8 cellular contexts compared by ENCODE assay signal in the genomic region with DNA sequence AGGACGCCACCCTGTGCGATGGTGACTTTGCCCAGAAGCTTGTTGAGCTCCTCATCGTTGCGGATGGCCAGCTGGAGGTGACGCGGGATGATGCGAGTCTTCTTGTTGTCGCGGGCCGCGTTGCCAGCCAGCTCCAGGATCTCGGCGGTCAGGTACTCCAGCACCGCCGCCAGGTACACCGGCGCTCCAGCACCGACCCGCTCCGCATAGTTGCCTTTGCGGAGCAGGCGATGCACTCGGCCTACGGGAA.
DNase-seq lines count a peak whose midpoint lies in the region; ATAC-seq and TF ChIP-seq lines count a peak whose summit lies in the region.
"Not testable (repeated sequence)": the region's sequence is repeated elsewhere in the genome, so short reads cannot be mapped to it uniquely, and the experiment has no call there.

No MANE protein-coding gene starts in this region.

- H3K4me1 ChIP-seq in A673 (ENCODE audit: insufficient read depth, low read length, poor library complexity, severe bottlenecking) (peaks cover 18% of the 10 kb centered on the region), PC-3 (ENCODE audit: insufficient read depth, low read length) (peaks cover 34% of the 10 kb centered on the region)
- not testable (repeated sequence) for H3K4me1 ChIP-seq in fibroblast of lung (ENCODE audit: control insufficient read depth, extremely low read depth, insufficient read depth, low read length); lung (ENCODE audit: control insufficient read depth in 2 of 2, insufficient read depth in 2 of 2, low read length in 2 of 2); gastrocnemius medialis

- H3K4me3 Mint-ChIP-seq in activated naive CD8-positive, alpha-beta T cell treated with anti-CD3 and anti-CD28 coated beads, Interleukin-2, amount 10 ng/mL, durations not matched to agents 7 days and 5 days, result peak overlapping the region; percentile 96

- in situ Hi-C loops in gastrocnemius medialis (cut with MboI; ENCODE audit: low sequenced_read_pairs in 4 of 4), result loop anchor here in 1 of 4 donors (25.0 kb wide), 1 partner anchor 1627 kb away; a partner anchor contains a TSS

- CTCF ChIA-PET in A673 (lab: Charles Lee); PC-3 (lab: Charles Lee): not testable (repeated sequence)

- H3K27ac ChIP-seq in A673 (ENCODE audit: low read depth, low read length, poor library complexity, severe bottlenecking) (peak overlapping the region; percentile 79), PC-3 (ENCODE audit: low read length) (peak overlapping the region; percentile 62), fibroblast of lung (ENCODE audit: insufficient read depth, low read length) (peak overlapping the region; percentile 84)
- H3K27ac ChIP-seq in lung (ENCODE audit: low read depth in 1 of 2, low read length in 1 of 2); gastrocnemius medialis: not testable (repeated sequence)

- H3K4me3 ChIP-seq in A673 (ENCODE audit: low read depth, low read length, poor library complexity, severe bottlenecking) (peak overlapping the region; percentile 44), PC-3 (ENCODE audit: low read length) (peak overlapping the region; percentile 76), fibroblast of lung (replicated peaks in 1 of 4; ENCODE audit: control extremely low read depth in 1 of 4, insufficient read depth in 1 of 4, low read depth in 3 of 4, low read length in 4 of 4) (peak overlapping the region; percentile 26 to 60 (median 51)), gastrocnemius medialis (peak overlapping the region in 3 of 4 donors; percentile 33 to 46 (median 40))
- H3K4me3 ChIP-seq in lung, result not testable (repeated sequence)

- peak overlapping the region; percentile 76 for H3K9ac ChIP-seq in PC-3 (ENCODE audit: low read length)
- H3K9ac ChIP-seq in fibroblast of lung (ENCODE audit: insufficient read depth, low read length), result not testable (repeated sequence)

- H4K20me1 ChIP-seq in PC-3 (ENCODE audit: low read length), result peaks cover 11% of the 10 kb centered on the region; the same call in 1 of the 2 replicates
- H4K20me1 ChIP-seq in fibroblast of lung (ENCODE audit: control insufficient read depth, extremely low read depth, insufficient read depth, low read length), result not testable (repeated sequence)

- POLR2A ChIA-PET in A673 (lab: Charles Lee; ENCODE audit: low non-redundant PET) (interaction anchor here (0.9 to 1.4 kb wide), 4 partner anchors 52 to 79 kb away, joined by 8 to 25 read pairs (median 10); a partner anchor contains a TSS), PC-3 (lab: Charles Lee; ENCODE audit: unreplicated experiment) (interaction anchor here (0.6 to 1.4 kb wide), 6 partner anchors 24 to 1504 kb away, joined by 3 to 15 read pairs (median 8); a partner anchor contains a TSS)
- POLR2A ChIA-PET in activated naive CD8-positive, alpha-beta T cell treated with anti-CD3 and anti-CD28 coated beads, Interleukin-2, amount 10 ng/mL, durations not matched to agents 7 days and 5 days (lab: Charles Lee), result interaction anchor here (0.6 to 11.1 kb wide), 26 partner anchors 9 to 1792 kb away, joined by 3 to 925 read pairs (median 8); a partner anchor contains a TSS

- H3K9me2 ChIP-seq in PC-3 (replicated peaks; ENCODE audit: low read length), result not testable (repeated sequence)

- not testable (repeated sequence) for H3K9me3 Mint-ChIP-seq in activated naive CD8-positive, alpha-beta T cell treated with anti-CD3 and anti-CD28 coated beads, Interleukin-2, amount 10 ng/mL, durations not matched to agents 7 days and 5 days

- H3K9me3 ChIP-seq in A673 (ENCODE audit: low read depth, low read length, poor library complexity, severe bottlenecking); PC-3 (ENCODE audit: low read length); fibroblast of lung (ENCODE audit: control insufficient read depth, insufficient read depth, low read depth, low read length); lung (ENCODE audit: control insufficient read depth in 2 of 2, insufficient read depth in 1 of 2, low read length in 1 of 2); gastrocnemius medialis: not testable (repeated sequence)

- not testable (repeated sequence) for DNase-seq in A673 (ENCODE audit: low spot score); PC-3; activated naive CD8-positive, alpha-beta T cell treated with anti-CD3 and anti-CD28 coated beads, Interleukin-2, amount 10 ng/mL, durations not matched to agents 7 days and 5 days; fibroblast of lung (ENCODE audit: low read depth in 2 of 2); lung (ENCODE audit: low spot score); gastrocnemius medialis

- H3K27ac Mint-ChIP-seq in activated naive CD8-positive, alpha-beta T cell treated with anti-CD3 and anti-CD28 coated beads, Interleukin-2, amount 10 ng/mL, durations not matched to agents 7 days and 5 days, result peak overlapping the region; percentile 100

- TF ChIP-seq CTCF in A673 (conservative IDR thresholded peaks at IDR 0.05; ENCODE audit: low read depth, low read length); PC-3 (conservative IDR thresholded peaks at IDR 0.05; ENCODE audit: low read depth, low read length); fibroblast of lung (conservative IDR thresholded peaks at IDR 0.05 in 1 of 2, IDR thresholded peaks at IDR 0.05 in 1 of 2; ENCODE audit: low read depth in 1 of 2, low read length in 2 of 2); lung (IDR thresholded peaks at IDR 0.05; ENCODE audit: control extremely low read depth, extremely low read depth); gastrocnemius medialis (IDR thresholded peaks at IDR 0.05 in 4 of 5, conservative IDR thresholded peaks at IDR 0.05 in 1 of 5): not testable (repeated sequence)

- TF ChIP-seq POLR2A in gastrocnemius medialis (IDR thresholded peaks at IDR 0.05), result not testable (repeated sequence)

- TSS peak; percentile 97 for BruUV-seq in A673 (replicated peaks; lab: Mats Ljungman, UMichigan)
- TSS peak; percentile 93 for BruUV-seq in PC-3 (replicated peaks; lab: Mats Ljungman, UMichigan)

- intact Hi-C loops in A673 (cut with micrococcal nuclease; ENCODE audit: unreplicated experiment), result loop anchor here (5.0 to 10.0 kb wide), 2 partner anchors 78 to 1770 kb away; a partner anchor contains a TSS
- intact Hi-C loops in PC-3 (cut with micrococcal nuclease), result loop anchor here (1.0 to 5.0 kb wide), 4 partner anchors 23 to 1617 kb away; a partner anchor contains a TSS
- intact Hi-C loops in gastrocnemius medialis (cut with DNase I; ENCODE audit: low total_unique reads), result loop anchor here (5.0 to 10.0 kb wide), 2 partner anchors 1652 to 1780 kb away; a partner anchor contains a TSS

- peaks cover 22% of the 10 kb centered on the region for H3K79me2 ChIP-seq in PC-3 (ENCODE audit: low read length)
- not testable (repeated sequence) for H3K79me2 ChIP-seq in fibroblast of lung (ENCODE audit: control insufficient read depth, insufficient read depth, low read length)

- peaks cover 46% of the 10 kb centered on the region for H3K4me1 Mint-ChIP-seq in activated naive CD8-positive, alpha-beta T cell treated with anti-CD3 and anti-CD28 coated beads, Interleukin-2, amount 10 ng/mL, durations not matched to agents 7 days and 5 days

- not testable (repeated sequence) for H2AFZ ChIP-seq in PC-3 (ENCODE audit: low read length)
- peak overlapping the region; percentile 69 for H2AFZ ChIP-seq in fibroblast of lung (ENCODE audit: low read length)

- ATAC-seq in GM18907 (IDR thresholded peaks at IDR 0.05; ENCODE audit: unreplicated experiment) (peak; percentile 12), HG02852 (IDR thresholded peaks at IDR 0.05; ENCODE audit: unreplicated experiment) (peak; percentile 34), PC-3 (peak; percentile 4), lung (ENCODE audit: insufficient read depth, low FRiP score) (peak; percentile 41)
- peak; percentile 3 for ATAC-seq in activated naive CD8-positive, alpha-beta T cell treated with anti-CD3 and anti-CD28 coated beads, Interleukin-2, amount 10 ng/mL, durations not matched to agents 7 days and 5 days (ENCODE audit: low read depth)
- ATAC-seq in gastrocnemius medialis, result not testable (repeated sequence)

- H3F3A ChIP-seq in PC-3 (ENCODE audit: low read length, unreplicated experiment), result peaks cover 33% of the 10 kb centered on the region

- H3K27me3 ChIP-seq in A673 (replicated peaks; ENCODE audit: insufficient read depth, low read depth, low read length, poor library complexity); PC-3 (ENCODE audit: low read length); fibroblast of lung (ENCODE audit: control insufficient read depth, insufficient read depth, low read length); lung (ENCODE audit: control insufficient read depth, insufficient read depth): not testable (repeated sequence)
- H3K27me3 ChIP-seq in gastrocnemius medialis, result peaks cover 75 to 80% (median 76%) of the 10 kb centered on the region in 3 donors

- H3K27me3 Mint-ChIP-seq in activated naive CD8-positive, alpha-beta T cell treated with anti-CD3 and anti-CD28 coated beads, Interleukin-2, amount 10 ng/mL, durations not matched to agents 7 days and 5 days, result not testable (repeated sequence)

- 0 to 1% methylated on average over 2 to 6 of the region's 24 CpGs for WGBS in lung, 2 donors

- H3K36me3 ChIP-seq in A673 (ENCODE audit: insufficient read depth, low read length, poor library complexity, severe bottlenecking); PC-3 (ENCODE audit: low read depth, low read length); fibroblast of lung (ENCODE audit: control insufficient read depth, insufficient read depth, low read length); lung (ENCODE audit: control insufficient read depth in 2 of 2, insufficient read depth in 2 of 2, low read length in 2 of 2); gastrocnemius medialis: not testable (repeated sequence)

- H3K36me3 Mint-ChIP-seq in activated naive CD8-positive, alpha-beta T cell treated with anti-CD3 and anti-CD28 coated beads, Interleukin-2, amount 10 ng/mL, durations not matched to agents 7 days and 5 days, result not testable (repeated sequence)

- peak overlapping the region; percentile 94 for H3K4me2 ChIP-seq in PC-3 (ENCODE audit: low read length)
- peak overlapping the region; percentile 66 for H3K4me2 ChIP-seq in fibroblast of lung (ENCODE audit: extremely low read depth, insufficient read depth, low read length)
